In genomic region chr3:128080323-128080898, GRCh38 we compare ENCODE assay signal across 1 cellular context.
TF ChIP-seq lines count a peak whose summit lies in the region.

No MANE protein-coding gene starts in this region.

TF ChIP-seq in SK-N-SH, 30 proteins besides CTCF, POLR2A, EP300 and RAD21 (continued from another document):
- TF ChIP-seq ZBTB33 (IDR thresholded peaks at IDR 0.05; ENCODE audit: borderline replicate concordance, low read depth): no peak
- TF ChIP-seq SIN3A (IDR thresholded peaks at IDR 0.05; ENCODE audit: borderline replicate concordance, low read depth, low read length): 0 out of 2 replicates have a peak, but pooled peaks have one; percentile 40
- TF ChIP-seq TEAD4 (IDR thresholded peaks at IDR 0.05; ENCODE audit: borderline replicate concordance, insufficient read depth): peak; percentile 37; the same call in 1 of the 2 replicates
- TF ChIP-seq TCF12 (IDR thresholded peaks at IDR 0.05): peak; percentile 86
